Comparison of ENCODE assay signal across 1 cellular context in the genomic region with DNA sequence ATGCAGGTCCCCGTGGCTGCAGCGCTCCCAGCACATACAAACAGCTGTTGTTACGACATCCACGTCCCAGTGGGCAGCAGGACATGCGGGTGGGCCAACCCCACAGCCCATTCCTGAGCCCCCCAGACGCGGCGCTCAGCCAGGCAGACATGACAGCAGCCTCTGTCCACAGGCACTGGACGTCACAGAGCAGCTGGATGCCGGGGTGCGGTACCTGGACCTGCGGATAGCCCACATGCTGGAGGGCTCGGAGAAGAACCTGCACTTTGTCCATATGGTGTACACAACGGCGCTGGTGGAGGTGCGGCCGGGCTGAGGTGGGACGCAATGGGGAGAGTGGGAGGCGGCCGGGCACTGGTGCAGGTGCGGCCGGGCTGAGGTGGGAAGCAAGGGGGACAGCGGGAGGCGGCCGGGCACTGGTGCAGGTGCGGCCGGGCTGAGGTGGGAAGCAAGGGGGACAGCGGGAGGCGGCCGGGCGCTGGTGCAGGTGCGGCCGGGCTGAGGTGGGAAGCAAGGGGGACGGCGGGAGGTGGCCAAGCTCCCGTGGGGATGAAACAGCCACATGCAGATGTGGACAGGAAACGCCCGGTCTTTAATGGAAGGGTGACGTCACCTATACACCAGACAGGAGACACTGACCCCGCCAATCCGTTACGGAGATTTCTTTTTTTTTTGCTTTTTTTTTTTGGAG.
TF ChIP-seq lines count a peak whose summit lies in the region.

No MANE protein-coding gene starts in this region.

TF ChIP-seq in SK-N-SH, 30 proteins besides CTCF, POLR2A, EP300 and RAD21:
- TF ChIP-seq RXRA (IDR thresholded peaks at IDR 0.05; ENCODE audit: borderline replicate concordance, low read depth) (no peak), TEAD4 (IDR thresholded peaks at IDR 0.05; ENCODE audit: borderline replicate concordance, insufficient read depth) (no peak), FOXJ3 (CRISPR knock-in tag; IDR thresholded peaks at IDR 0.05) (no peak)
- TF ChIP-seq, protein P1, sequence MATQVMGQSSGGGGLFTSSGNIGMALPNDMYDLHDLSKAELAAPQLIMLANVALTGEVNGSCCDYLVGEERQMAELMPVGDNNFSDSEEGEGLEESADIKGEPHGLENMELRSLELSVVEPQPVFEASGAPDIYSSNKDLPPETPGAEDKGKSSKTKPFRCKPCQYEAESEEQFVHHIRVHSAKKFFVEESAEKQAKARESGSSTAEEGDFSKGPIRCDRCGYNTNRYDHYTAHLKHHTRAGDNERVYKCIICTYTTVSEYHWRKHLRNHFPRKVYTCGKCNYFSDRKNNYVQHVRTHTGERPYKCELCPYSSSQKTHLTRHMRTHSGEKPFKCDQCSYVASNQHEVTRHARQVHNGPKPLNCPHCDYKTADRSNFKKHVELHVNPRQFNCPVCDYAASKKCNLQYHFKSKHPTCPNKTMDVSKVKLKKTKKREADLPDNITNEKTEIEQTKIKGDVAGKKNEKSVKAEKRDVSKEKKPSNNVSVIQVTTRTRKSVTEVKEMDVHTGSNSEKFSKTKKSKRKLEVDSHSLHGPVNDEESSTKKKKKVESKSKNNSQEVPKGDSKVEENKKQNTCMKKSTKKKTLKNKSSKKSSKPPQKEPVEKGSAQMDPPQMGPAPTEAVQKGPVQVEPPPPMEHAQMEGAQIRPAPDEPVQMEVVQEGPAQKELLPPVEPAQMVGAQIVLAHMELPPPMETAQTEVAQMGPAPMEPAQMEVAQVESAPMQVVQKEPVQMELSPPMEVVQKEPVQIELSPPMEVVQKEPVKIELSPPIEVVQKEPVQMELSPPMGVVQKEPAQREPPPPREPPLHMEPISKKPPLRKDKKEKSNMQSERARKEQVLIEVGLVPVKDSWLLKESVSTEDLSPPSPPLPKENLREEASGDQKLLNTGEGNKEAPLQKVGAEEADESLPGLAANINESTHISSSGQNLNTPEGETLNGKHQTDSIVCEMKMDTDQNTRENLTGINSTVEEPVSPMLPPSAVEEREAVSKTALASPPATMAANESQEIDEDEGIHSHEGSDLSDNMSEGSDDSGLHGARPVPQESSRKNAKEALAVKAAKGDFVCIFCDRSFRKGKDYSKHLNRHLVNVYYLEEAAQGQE (IDR thresholded peaks at IDR 0.05; ENCODE audit: low read depth, low read length): no peak
- TF ChIP-seq, protein P2, sequence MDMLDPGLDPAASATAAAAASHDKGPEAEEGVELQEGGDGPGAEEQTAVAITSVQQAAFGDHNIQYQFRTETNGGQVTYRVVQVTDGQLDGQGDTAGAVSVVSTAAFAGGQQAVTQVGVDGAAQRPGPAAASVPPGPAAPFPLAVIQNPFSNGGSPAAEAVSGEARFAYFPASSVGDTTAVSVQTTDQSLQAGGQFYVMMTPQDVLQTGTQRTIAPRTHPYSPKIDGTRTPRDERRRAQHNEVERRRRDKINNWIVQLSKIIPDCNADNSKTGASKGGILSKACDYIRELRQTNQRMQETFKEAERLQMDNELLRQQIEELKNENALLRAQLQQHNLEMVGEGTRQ (IDR thresholded peaks at IDR 0.05; ENCODE audit: borderline replicate concordance, low read depth, low read length): no peak
